ENCODE assay signal across 15 cellular contexts in genomic region chr16:67458121-67458641, GRCh38. TPM values are rescaled to one million over a fixed set of nuclear protein-coding genes. Genes with fewer than 3 reads are reported as not detected.
DNase-seq lines count a peak whose midpoint lies in the region; ATAC-seq and TF ChIP-seq lines count a peak whose summit lies in the region.
"Had no signal": no experiment of that assay in that cellular context is flagged by ENCODE, and none has a peak within 500 bp of the region (broad histone marks: within the 10 kb centered on the region; RNA-seq: fewer than 3 reads in every experiment).

No MANE protein-coding gene starts in this region.

- H3K27me3 ChIP-seq in left ventricle myocardium inferior (ENCODE audit: low read depth) (no peaks in the 10 kb centered on the region), prostate gland (replicated peaks; ENCODE audit: insufficient read depth) (no peaks in the 10 kb centered on the region), upper lobe of right lung (no peaks in the 10 kb centered on the region)
- no peaks in the 10 kb centered on the region for H3K27me3 ChIP-seq in CD8-positive, alpha-beta T cell (ENCODE audit: insufficient read depth, low read length)

- POLR2A ChIA-PET in CD8-positive, alpha-beta T cell (lab: Charles Lee), result no interaction called here

- peak overlapping the region; percentile 83 for H3K27ac ChIP-seq in left ventricle myocardium inferior (replicated peaks)
- peak overlapping the region; percentile 91 to 92 for H3K27ac ChIP-seq in prostate gland
- H3K27ac ChIP-seq in upper lobe of right lung, result peak overlapping the region; percentile 77
- H3K27ac ChIP-seq in CD8-positive, alpha-beta T cell (ENCODE audit: low read depth, low read length), result no peak overlapping the region

- peaks cover 75% of the 10 kb centered on the region for H3K4me1 ChIP-seq in left ventricle myocardium inferior
- H3K4me1 ChIP-seq in prostate gland (replicated peaks), result peaks cover 61% of the 10 kb centered on the region
- H3K4me1 ChIP-seq in upper lobe of right lung, result peaks cover 66% of the 10 kb centered on the region
- H3K4me1 ChIP-seq in CD8-positive, alpha-beta T cell (ENCODE audit: insufficient read depth, low read length), result no peaks in the 10 kb centered on the region

- intact Hi-C loops in left ventricle myocardium inferior (cut with micrococcal nuclease) (no loop called here), prostate gland (cut with DNase I) (no loop called here), upper lobe of right lung (cut with DNase I) (no loop called here)
- intact Hi-C loops in CD8-positive, alpha-beta T cell (cut with DNase I, micrococcal nuclease), result no loop called here

- H3K4me1 Mint-ChIP-seq in CD8-positive, alpha-beta T cell (ENCODE audit: low read depth), result peaks cover 29% of the 10 kb centered on the region

- TF ChIP-seq CTCF in left ventricle myocardium inferior (IDR thresholded peaks at IDR 0.05; ENCODE audit: borderline replicate concordance) (no peak), prostate gland (IDR thresholded peaks at IDR 0.05) (no peak), upper lobe of right lung (IDR thresholded peaks at IDR 0.05) (no peak)
- no peak for TF ChIP-seq CTCF in CD8-positive, alpha-beta T cell (IDR thresholded peaks at IDR 0.05)

- H3K9me3 Mint-ChIP-seq in activated naive CD4-positive, alpha-beta T cell treated with anti-CD3 and anti-CD28 coated beads, Interleukin-2, amount 50 U/mL, for 72 hours, result no peaks in the 10 kb centered on the region
- no peaks in the 10 kb centered on the region for H3K9me3 Mint-ChIP-seq in CD8-positive, alpha-beta T cell
- H3K9me3 Mint-ChIP-seq: activated naive CD8-positive, alpha-beta T cell treated with anti-CD3 and anti-CD28 coated beads for 36 hours; IgD-negative memory B cell had no signal

- H3K4me3 Mint-ChIP-seq in CD8-positive, alpha-beta T cell, result no peak overlapping the region
- H3K4me3 Mint-ChIP-seq: activated naive CD8-positive, alpha-beta T cell treated with anti-CD3 and anti-CD28 coated beads for 36 hours; IgD-negative memory B cell had no signal

- TF ChIP-seq POLR2A in prostate gland (IDR thresholded peaks at IDR 0.05), result no peak

- ATAC-seq in activated naive CD4-positive, alpha-beta T cell treated with anti-CD3 and anti-CD28 coated beads, Interleukin-2, amount 50 U/mL, for 72 hours, result no peak
- ATAC-seq in upper lobe of right lung (no peak), GM18502 (IDR thresholded peaks at IDR 0.05; ENCODE audit: poor library complexity, unreplicated experiment) (no peak)
- ATAC-seq in CD8-positive, alpha-beta T cell, result no peak

- no peak overlapping the region for H3K4me3 ChIP-seq in left ventricle myocardium inferior
- H3K4me3 ChIP-seq in prostate gland, result no peak overlapping the region
- H3K4me3 ChIP-seq in upper lobe of right lung, result no peak overlapping the region
- H3K4me3 ChIP-seq in CD8-positive, alpha-beta T cell (ENCODE audit: low read depth, low read length), result no peak overlapping the region

- no peak for DNase-seq in activated naive CD4-positive, alpha-beta T cell treated with anti-CD3 and anti-CD28 coated beads, Interleukin-2, amount 50 U/mL, for 72 hours (ENCODE audit: low spot score in 2 of 2)
- no peak for DNase-seq in activated naive CD4-positive, alpha-beta T cell (lab: John Stamatoyannopoulos, UW)
- DNase-seq in left ventricle myocardium inferior (peak; percentile 54), prostate gland (ENCODE audit: low spot score) (no peak), upper lobe of right lung (no peak), SK-N-DZ (ENCODE audit: low spot score) (no peak)
- DNase-seq in CD8-positive, alpha-beta T cell, result no peak
- DNase-seq: activated naive CD8-positive, alpha-beta T cell treated with anti-CD3 and anti-CD28 coated beads for 36 hours; effector CD8-positive, alpha-beta T cell; NCI-H1436 treated with DMSO at 0.1 percent for 48 hours had no signal

- H3K36me3 Mint-ChIP-seq in activated naive CD4-positive, alpha-beta T cell treated with anti-CD3 and anti-CD28 coated beads, Interleukin-2, amount 50 U/mL, for 72 hours, result no peaks in the 10 kb centered on the region
- H3K36me3 Mint-ChIP-seq in CD8-positive, alpha-beta T cell, result peaks cover 35% of the 10 kb centered on the region
- H3K36me3 Mint-ChIP-seq: activated naive CD8-positive, alpha-beta T cell treated with anti-CD3 and anti-CD28 coated beads for 36 hours had no signal

- H3K36me3 ChIP-seq in left ventricle myocardium inferior (peaks cover 2% of the 10 kb centered on the region), prostate gland (no peaks in the 10 kb centered on the region), upper lobe of right lung (peaks cover 18% of the 10 kb centered on the region)
- H3K36me3 ChIP-seq in CD8-positive, alpha-beta T cell (ENCODE audit: insufficient read depth, low read length), result no peaks in the 10 kb centered on the region

- peak overlapping the region; percentile 60 to 83 for H3K27ac Mint-ChIP-seq in activated naive CD4-positive, alpha-beta T cell treated with anti-CD3 and anti-CD28 coated beads, Interleukin-2, amount 50 U/mL, for 72 hours
- H3K27ac Mint-ChIP-seq in CD8-positive, alpha-beta T cell, result no peak overlapping the region
- H3K27ac Mint-ChIP-seq: activated naive CD8-positive, alpha-beta T cell treated with anti-CD3 and anti-CD28 coated beads for 36 hours had no signal

- WGBS in prostate gland, result 74% methylated on average over 6 of the region's 6 CpGs

- no peaks in the 10 kb centered on the region for H3K27me3 Mint-ChIP-seq in CD8-positive, alpha-beta T cell (ENCODE audit: low read depth)
- H3K27me3 Mint-ChIP-seq: activated naive CD8-positive, alpha-beta T cell treated with anti-CD3 and anti-CD28 coated beads for 36 hours; IgD-negative memory B cell had no signal

- CTCF ChIA-PET in CD8-positive, alpha-beta T cell (lab: Charles Lee), result interaction anchor here (1.2 kb wide), 1 partner anchor 56 kb away, joined by 4 read pairs; no protein-coding TSS in a partner anchor

- H3K9me3 ChIP-seq in left ventricle myocardium inferior (replicated peaks) (no peaks in the 10 kb centered on the region), prostate gland (no peaks in the 10 kb centered on the region), upper lobe of right lung (no peaks in the 10 kb centered on the region)
- H3K9me3 ChIP-seq in CD8-positive, alpha-beta T cell (ENCODE audit: low read length), result no peaks in the 10 kb centered on the region

RNA-seq across cellular contexts. Expression of gene ATP6V0D1, which starts 22.8 kb away (rescaled TPM):
- total RNA-seq in activated naive CD4-positive, alpha-beta T cell treated with anti-CD3 and anti-CD28 coated beads, Interleukin-2, amount 50 U/mL, for 72 hours, result 10 to 100 TPM; 20.4 to 22.5 TPM
- total RNA-seq in left ventricle myocardium inferior (65.8 TPM), prostate gland (100 to 1,000 TPM in 1 of 2 donors, 10 to 100 TPM in 1; 98.3 to 138 TPM), upper lobe of right lung (143 TPM)
- total RNA-seq in CD8-positive, alpha-beta T cell, result 10 to 100 TPM; 56.3 to 62.0 TPM
- polyA plus RNA-seq in SK-N-DZ (2014; cell fraction: cytosol; rRNA removed), result 61.3 and 68.8 TPM in 2 replicates
- 33.0 and 44.5 TPM in 2 replicates for polyA plus RNA-seq in SK-N-DZ (2014; cell fraction: nucleus; rRNA removed)

RNA-seq across cellular contexts. Expression of gene AGRP, which starts 25.2 kb away (rescaled TPM):
- under 1 TPM in 1 of 2 donors, not detected in 1; 0.64 TPM for total RNA-seq in activated naive CD4-positive, alpha-beta T cell treated with anti-CD3 and anti-CD28 coated beads, Interleukin-2, amount 50 U/mL, for 72 hours
- not detected for total RNA-seq in left ventricle myocardium inferior
- 1 to 10 TPM in 1 of 2 donors, not detected in 1; 1.5 TPM for total RNA-seq in prostate gland
- total RNA-seq in upper lobe of right lung, result 4.9 TPM
- total RNA-seq in CD8-positive, alpha-beta T cell, result not detected
- polyA plus RNA-seq in SK-N-DZ (2014; cell fraction: cytosol; rRNA removed), result not detected in 2 replicates
- polyA plus RNA-seq in SK-N-DZ (2014; cell fraction: nucleus; rRNA removed), result not detected in 2 replicates
- total RNA-seq: glomerular endothelial cell, left colon, pulmonary artery endothelial cell had no signal
- polyA plus RNA-seq: IgD-negative memory B cell had no signal

RNA-seq across cellular contexts. Expression of gene HSD11B2, which starts 27.3 kb away (rescaled TPM):
- total RNA-seq in activated naive CD4-positive, alpha-beta T cell treated with anti-CD3 and anti-CD28 coated beads, Interleukin-2, amount 50 U/mL, for 72 hours, result 1 to 10 TPM; 1.3 to 2.7 TPM
- total RNA-seq in left ventricle myocardium inferior (0.99 TPM), prostate gland (10 to 100 TPM; 11.4 to 35.6 TPM), upper lobe of right lung (2.2 TPM)
- total RNA-seq in CD8-positive, alpha-beta T cell, result not detected
- 16.8 and 26.2 TPM in 2 replicates for polyA plus RNA-seq in SK-N-DZ (2014; cell fraction: cytosol; rRNA removed)
- 48.0 and 51.3 TPM in 2 replicates for polyA plus RNA-seq in SK-N-DZ (2014; cell fraction: nucleus; rRNA removed)
- total RNA-seq: glomerular endothelial cell, pulmonary artery endothelial cell had no signal
- polyA plus RNA-seq: IgD-negative memory B cell had no signal

RNA-seq across cellular contexts. Expression of gene ZDHHC1, which starts 41.9 kb away (rescaled TPM):
- 1 to 10 TPM in 1 of 2 donors, under 1 TPM in 1; 0.23 to 2.4 TPM for total RNA-seq in activated naive CD4-positive, alpha-beta T cell treated with anti-CD3 and anti-CD28 coated beads, Interleukin-2, amount 50 U/mL, for 72 hours
- total RNA-seq in left ventricle myocardium inferior, result 2.9 TPM
- 10 to 100 TPM; 20.3 to 69.8 TPM for total RNA-seq in prostate gland
- total RNA-seq in upper lobe of right lung, result 11.1 TPM
- not detected for total RNA-seq in CD8-positive, alpha-beta T cell
- polyA plus RNA-seq in SK-N-DZ (2014; cell fraction: cytosol; rRNA removed), result 8.7 and 15.7 TPM in 2 replicates
- polyA plus RNA-seq in SK-N-DZ (2014; cell fraction: nucleus; rRNA removed), result 15.0 and 29.7 TPM in 2 replicates
